ENCODE assay signal across 30 cellular contexts in genomic region chr18:31508781-31509180, GRCh38. TPM values are rescaled to one million over a fixed set of nuclear protein-coding genes. Genes with fewer than 3 reads are reported as not detected.
DNase-seq lines count a peak whose midpoint lies in the region; TF ChIP-seq lines count a peak whose summit lies in the region.
"Had no signal": no experiment of that assay in that cellular context is flagged by ENCODE, and none has a peak within 500 bp of the region (broad histone marks: within the 10 kb centered on the region; RNA-seq: fewer than 3 reads in every experiment).

No MANE protein-coding gene starts in this region.

- H3K79me2 ChIP-seq in OCI-LY3 (ENCODE audit: low read length), result no peaks in the 10 kb centered on the region
- no peaks in the 10 kb centered on the region for H3K79me2 ChIP-seq in osteoblast (ENCODE audit: insufficient read depth, low read length)

- H3K4me3 Mint-ChIP-seq in activated T-helper 2 cell treated with anti-CD3 and anti-CD28 coated beads, Interferon-gamma antibody, Interleukin-2, Interleukin-4, amounts not matched to agents 10 μg/mL and 5 μg/mL and 100 μg/mL, durations not matched to agents 14 hours and 24 hours and 36 hours (ENCODE audit: low read depth), result no peak overlapping the region
- H3K4me3 Mint-ChIP-seq in activated CD4-positive, alpha-beta memory T cell treated with anti-CD3 and anti-CD28 coated beads for 36 hours, result no peak overlapping the region
- H3K4me3 Mint-ChIP-seq: activated T-helper 17 cell treated with anti-CD3 and anti-CD28 coated beads, Interleukin-2, amount 50 U/mL, for 72 hours; CD4-positive, CD25-positive, alpha-beta regulatory T cell; naive B cell; stimulated activated memory B cell treated with anti-CD40 and anti-IgM and Interleukin-4, amounts not matched to agents 10 μg/mL and 1 μg/mL and 100 μg/mL, for 72 hours had no signal

- CTCF ChIA-PET in activated CD4-positive, alpha-beta memory T cell treated with anti-CD3 and anti-CD28 coated beads for 36 hours (lab: Charles Lee), result no interaction called here

- no peak for TF ChIP-seq EP300 in tibial nerve (IDR thresholded peaks at IDR 0.05)

- intact Hi-C loops in activated T-helper 2 cell treated with anti-CD3 and anti-CD28 coated beads, Interferon-gamma antibody, Interleukin-2, Interleukin-4, amounts not matched to agents 10 μg/mL and 5 μg/mL and 100 μg/mL, durations not matched to agents 14 hours and 24 hours and 36 hours (cut with micrococcal nuclease), result no loop called here
- intact Hi-C loops in activated CD4-positive, alpha-beta memory T cell treated with anti-CD3 and anti-CD28 coated beads for 36 hours (cut with micrococcal nuclease), result no loop called here

- in situ Hi-C loops in ACHN (cut with HindIII; ENCODE audit: low pct_ligation_motif_present, low pct_unique_long_range_greater_than_20kb, low sequenced_read_pairs), result no loop called here

- TF ChIP-seq CTCF in OCI-LY3 (IDR thresholded peaks at IDR 0.05; ENCODE audit: low read depth, low read length) (no peak), epithelial cell of esophagus (IDR thresholded peaks at IDR 0.05; ENCODE audit: insufficient read depth, low read depth, low read length, missing control alignments) (no peak), osteoblast (IDR thresholded peaks at IDR 0.05; ENCODE audit: extremely low read depth, low read depth, low read length) (no peak), tibial nerve (IDR thresholded peaks at IDR 0.05) (no peak)

- no peaks in the 10 kb centered on the region for H3K36me3 Mint-ChIP-seq in activated T-helper 2 cell treated with anti-CD3 and anti-CD28 coated beads, Interferon-gamma antibody, Interleukin-2, Interleukin-4, amounts not matched to agents 10 μg/mL and 5 μg/mL and 100 μg/mL, durations not matched to agents 14 hours and 24 hours and 36 hours (ENCODE audit: low read depth)
- H3K36me3 Mint-ChIP-seq in activated CD4-positive, alpha-beta memory T cell treated with anti-CD3 and anti-CD28 coated beads for 36 hours, result no peaks in the 10 kb centered on the region
- H3K36me3 Mint-ChIP-seq: CD4-positive, CD25-positive, alpha-beta regulatory T cell; naive B cell; stimulated activated memory B cell treated with anti-CD40 and anti-IgM and Interleukin-4, amounts not matched to agents 10 μg/mL and 1 μg/mL and 100 μg/mL, for 72 hours had no signal

- no peaks in the 10 kb centered on the region for H3K9me3 ChIP-seq in OCI-LY3 (ENCODE audit: insufficient read depth, low read length)
- H3K9me3 ChIP-seq in osteoblast (ENCODE audit: low read depth, low read length), result no peaks in the 10 kb centered on the region
- H3K9me3 ChIP-seq in tibial nerve, result no peaks in the 10 kb centered on the region
- H3K9me3 ChIP-seq: neutrophil, upper lobe of right lung had no signal

- no peak overlapping the region for H2AFZ ChIP-seq in OCI-LY3 (ENCODE audit: low read depth, low read length)
- H2AFZ ChIP-seq in osteoblast (ENCODE audit: low read length), result no peak overlapping the region

- no peaks in the 10 kb centered on the region for H3K27me3 ChIP-seq in OCI-LY3 (ENCODE audit: low read depth, low read length)
- no peaks in the 10 kb centered on the region for H3K27me3 ChIP-seq in osteoblast (ENCODE audit: insufficient read depth, low read length)
- H3K27me3 ChIP-seq in tibial nerve, result no peaks in the 10 kb centered on the region
- H3K27me3 ChIP-seq: cardiac muscle cell, neutrophil had no signal

- H3K27ac ChIP-seq in OCI-LY3 (ENCODE audit: low read length), result no peak overlapping the region
- no peak overlapping the region for H3K27ac ChIP-seq in osteoblast (ENCODE audit: low read depth, low read length)
- H3K27ac ChIP-seq in tibial nerve, result no peak overlapping the region
- H3K27ac ChIP-seq: cardiac muscle cell, coronary artery, neutrophil, upper lobe of right lung had no signal

- no peak overlapping the region for H3K4me3 ChIP-seq in OCI-LY3 (ENCODE audit: low read length)
- no peak overlapping the region for H3K4me3 ChIP-seq in epithelial cell of esophagus (ENCODE audit: low read length)
- no peak overlapping the region for H3K4me3 ChIP-seq in osteoblast (ENCODE audit: insufficient read depth, low read length)
- no peak overlapping the region for H3K4me3 ChIP-seq in tibial nerve
- H3K4me3 ChIP-seq: cardiac muscle cell, coronary artery, upper lobe of right lung had no signal

- H3K4me2 ChIP-seq in OCI-LY3 (ENCODE audit: low read length), result peak overlapping the region; percentile 27
- no peak overlapping the region for H3K4me2 ChIP-seq in osteoblast (ENCODE audit: insufficient read depth, low read length)

- H4K20me1 ChIP-seq in OCI-LY3 (ENCODE audit: insufficient read depth, low read length) (no peaks in the 10 kb centered on the region), osteoblast (ENCODE audit: insufficient read depth, low read length) (no peaks in the 10 kb centered on the region)

- POLR2A ChIA-PET in activated CD4-positive, alpha-beta memory T cell treated with anti-CD3 and anti-CD28 coated beads for 36 hours (lab: Charles Lee), result no interaction called here

- no peaks in the 10 kb centered on the region for H3K4me1 Mint-ChIP-seq in activated T-helper 2 cell treated with anti-CD3 and anti-CD28 coated beads, Interferon-gamma antibody, Interleukin-2, Interleukin-4, amounts not matched to agents 10 μg/mL and 5 μg/mL and 100 μg/mL, durations not matched to agents 14 hours and 24 hours and 36 hours (ENCODE audit: low read depth)
- no peaks in the 10 kb centered on the region for H3K4me1 Mint-ChIP-seq in activated CD4-positive, alpha-beta memory T cell treated with anti-CD3 and anti-CD28 coated beads for 36 hours (ENCODE audit: low read depth)
- H3K4me1 Mint-ChIP-seq: activated T-helper 17 cell treated with anti-CD3 and anti-CD28 coated beads, Interleukin-2, amount 50 U/mL, for 72 hours; CD4-positive, CD25-positive, alpha-beta regulatory T cell; naive B cell; stimulated activated memory B cell treated with anti-CD40 and anti-IgM and Interleukin-4, amounts not matched to agents 10 μg/mL and 1 μg/mL and 100 μg/mL, for 72 hours had no signal

- peak; percentile 51 for DNase-seq in ACHN
- DNase-seq in epithelial cell of esophagus (ENCODE audit: low read depth), result peak; percentile 78
- DNase-seq in osteoblast (ENCODE audit: insufficient read length, low spot score, missing footprints), result peak; percentile 52
- no peak for DNase-seq in tibial nerve (ENCODE audit: low spot score in 2 of 2)
- DNase-seq in activated T-helper 2 cell treated with anti-CD3 and anti-CD28 coated beads, Interferon-gamma antibody, Interleukin-2, Interleukin-4, amounts not matched to agents 10 μg/mL and 5 μg/mL and 100 μg/mL, durations not matched to agents 14 hours and 24 hours and 36 hours (ENCODE audit: low spot score), result no peak
- DNase-seq in activated CD4-positive, alpha-beta memory T cell treated with anti-CD3 and anti-CD28 coated beads for 36 hours, result no peak
- no peak for DNase-seq in islet precursor cell
- DNase-seq: activated naive CD4-positive, alpha-beta T cell treated with anti-CD3 and anti-CD28 coated beads, Interleukin-2, amount 50 U/mL, for 16 hours; amygdala; CD4-positive, CD25-positive, alpha-beta regulatory T cell; effector memory CD4-positive, alpha-beta T cell; erythroblast; GOT3; head of caudate nucleus; KBM-7; kidney; midbrain; naive B cell; NCI-H1417 treated with DMSO at 0.1 percent for 48 hours; NCI-H2081; NCI-H2227 treated with DMSO at 0.1 percent for 48 hours; NCI-H526 treated with DMSO at 0.1 percent for 48 hours; upper lobe of right lung had no signal

- 83 to 86% methylated on average over 1 of the region's 1 CpG for WGBS in tibial nerve, 2 donors

- H3K36me3 ChIP-seq in OCI-LY3 (replicated peaks; ENCODE audit: low read depth, low read length) (no peaks in the 10 kb centered on the region), osteoblast (ENCODE audit: insufficient read depth, low read length) (no peaks in the 10 kb centered on the region), tibial nerve (no peaks in the 10 kb centered on the region)
- H3K36me3 ChIP-seq: cardiac muscle cell, neutrophil, upper lobe of right lung had no signal

- no peak overlapping the region for H3K27ac Mint-ChIP-seq in activated T-helper 2 cell treated with anti-CD3 and anti-CD28 coated beads, Interferon-gamma antibody, Interleukin-2, Interleukin-4, amounts not matched to agents 10 μg/mL and 5 μg/mL and 100 μg/mL, durations not matched to agents 14 hours and 24 hours and 36 hours
- no peak overlapping the region for H3K27ac Mint-ChIP-seq in activated CD4-positive, alpha-beta memory T cell treated with anti-CD3 and anti-CD28 coated beads for 36 hours
- H3K27ac Mint-ChIP-seq: activated T-helper 17 cell treated with anti-CD3 and anti-CD28 coated beads, Interleukin-2, amount 50 U/mL, for 72 hours; CD4-positive, CD25-positive, alpha-beta regulatory T cell; naive B cell; progenitor cell of endocrine pancreas; stimulated activated memory B cell treated with anti-CD40 and anti-IgM and Interleukin-4, amounts not matched to agents 10 μg/mL and 1 μg/mL and 100 μg/mL, for 72 hours had no signal

- peaks cover 2% of the 10 kb centered on the region for H3K27me3 Mint-ChIP-seq in activated T-helper 2 cell treated with anti-CD3 and anti-CD28 coated beads, Interferon-gamma antibody, Interleukin-2, Interleukin-4, amounts not matched to agents 10 μg/mL and 5 μg/mL and 100 μg/mL, durations not matched to agents 14 hours and 24 hours and 36 hours (ENCODE audit: low read depth)
- peaks cover 5% of the 10 kb centered on the region for H3K27me3 Mint-ChIP-seq in activated CD4-positive, alpha-beta memory T cell treated with anti-CD3 and anti-CD28 coated beads for 36 hours
- H3K27me3 Mint-ChIP-seq: progenitor cell of endocrine pancreas had no signal

- no peak for TF ChIP-seq POLR2A in tibial nerve (IDR thresholded peaks at IDR 0.05)

- H3K9me3 Mint-ChIP-seq in activated T-helper 2 cell treated with anti-CD3 and anti-CD28 coated beads, Interferon-gamma antibody, Interleukin-2, Interleukin-4, amounts not matched to agents 10 μg/mL and 5 μg/mL and 100 μg/mL, durations not matched to agents 14 hours and 24 hours and 36 hours, result no peaks in the 10 kb centered on the region
- no peaks in the 10 kb centered on the region for H3K9me3 Mint-ChIP-seq in activated CD4-positive, alpha-beta memory T cell treated with anti-CD3 and anti-CD28 coated beads for 36 hours
- H3K9me3 Mint-ChIP-seq: activated T-helper 17 cell treated with anti-CD3 and anti-CD28 coated beads, Interleukin-2, amount 50 U/mL, for 72 hours; stimulated activated memory B cell treated with anti-CD40 and anti-IgM and Interleukin-4, amounts not matched to agents 10 μg/mL and 1 μg/mL and 100 μg/mL, for 72 hours had no signal

- no peak overlapping the region for H3K9ac ChIP-seq in OCI-LY3 (ENCODE audit: low read length)

- peaks cover 9% of the 10 kb centered on the region for H3K4me1 ChIP-seq in OCI-LY3 (ENCODE audit: low read length)
- peaks cover 7% of the 10 kb centered on the region for H3K4me1 ChIP-seq in osteoblast (ENCODE audit: insufficient read depth, low read length)
- no peaks in the 10 kb centered on the region for H3K4me1 ChIP-seq in tibial nerve
- H3K4me1 ChIP-seq: upper lobe of right lung had no signal

RNA-seq across cellular contexts. Expression of gene DSG2, which starts 10.8 kb away (rescaled TPM):
- 9.0 and 21.2 TPM in 2 replicates for total RNA-seq in osteoblast
- 1 to 10 TPM; 4.0 to 6.9 (median 5.7) TPM for total RNA-seq in tibial nerve
- total RNA-seq in activated T-helper 2 cell treated with anti-CD3 and anti-CD28 coated beads, Interferon-gamma antibody, Interleukin-2, Interleukin-4, amounts not matched to agents 10 μg/mL and 5 μg/mL and 100 μg/mL, durations not matched to agents 14 hours and 24 hours and 36 hours, result 1.4 and 1.7 TPM in 2 replicates
- under 1 TPM; 0.19 to 0.31 TPM for total RNA-seq in activated CD4-positive, alpha-beta memory T cell treated with anti-CD3 and anti-CD28 coated beads for 36 hours

Comparison
In these comparisons a context has a peak if more than half of its experiments do, and no peak if none do; other contexts are left out.
1. DNase-seq: peak in ACHN (single experiment), epithelial cell of esophagus (single experiment) and osteoblast (single experiment); none in tibial nerve (0 of 2), activated T-helper 2 cell treated with anti-CD3 and anti-CD28 coated beads, Interferon-gamma antibody, Interleukin-2, Interleukin-4, amounts not matched to agents 10 μg/mL and 5 μg/mL and 100 μg/mL, durations not matched to agents 14 hours and 24 hours and 36 hours (single experiment), activated CD4-positive, alpha-beta memory T cell treated with anti-CD3 and anti-CD28 coated beads for 36 hours (single experiment) and islet precursor cell (single experiment).